Comparison of ENCODE assay signal across 12 cellular contexts in genomic region chr20:34037121-34037520, GRCh38. TPM values are rescaled to one million over a fixed set of nuclear protein-coding genes. Genes with fewer than 3 reads are reported as not detected.
DNase-seq lines count a peak whose midpoint lies in the region; ATAC-seq and TF ChIP-seq lines count a peak whose summit lies in the region.
"Had no signal": no experiment of that assay in that cellular context is flagged by ENCODE, and none has a peak within 500 bp of the region (broad histone marks: within the 10 kb centered on the region; RNA-seq: fewer than 3 reads in every experiment).

No MANE protein-coding gene starts in this region.

- H3K36me3 Mint-ChIP-seq in activated CD4-positive, alpha-beta memory T cell treated with anti-CD3 and anti-CD28 coated beads, Interleukin-2, amount 10 ng/mL, durations not matched to agents 7 days and 5 days (ENCODE audit: low read depth) = peaks cover 18% of the 10 kb centered on the region

- no peak overlapping the region for H3K27ac ChIP-seq in effector memory CD4-positive, alpha-beta T cell (ENCODE audit: insufficient read depth, low read length, poor library complexity, severe bottlenecking)
- H3K27ac ChIP-seq: BLaER1 treated with 17β-estradiol and CSF1 and Interleukin-3, amounts not matched to agents 10 nM and 100 nM; foreskin keratinocyte had no signal

- H3K27me3 ChIP-seq in effector memory CD4-positive, alpha-beta T cell (replicated peaks; ENCODE audit: control insufficient read depth, insufficient read depth, low read length, poor library complexity, severe bottlenecking) = no peaks in the 10 kb centered on the region
- H3K27me3 ChIP-seq: BLaER1 treated with 17β-estradiol and CSF1 and Interleukin-3, amounts not matched to agents 10 nM and 100 nM; foreskin keratinocyte had no signal

- H3K27ac Mint-ChIP-seq in activated CD4-positive, alpha-beta memory T cell treated with anti-CD3 and anti-CD28 coated beads, Interleukin-2, amount 10 ng/mL, durations not matched to agents 7 days and 5 days = peak overlapping the region; percentile 36

- H3K4me1 Mint-ChIP-seq in activated CD4-positive, alpha-beta memory T cell treated with anti-CD3 and anti-CD28 coated beads, Interleukin-2, amount 10 ng/mL, durations not matched to agents 7 days and 5 days = peaks cover 23% of the 10 kb centered on the region

- no peaks in the 10 kb centered on the region for H3K9me3 Mint-ChIP-seq in activated CD4-positive, alpha-beta memory T cell treated with anti-CD3 and anti-CD28 coated beads, Interleukin-2, amount 10 ng/mL, durations not matched to agents 7 days and 5 days

- H3K9me3 ChIP-seq in effector memory CD4-positive, alpha-beta T cell (ENCODE audit: control insufficient read depth, low read length) = no peaks in the 10 kb centered on the region
- H3K9me3 ChIP-seq: BLaER1 treated with 17β-estradiol and CSF1 and Interleukin-3, amounts not matched to agents 10 nM and 100 nM had no signal

- no peak for TF ChIP-seq CTCF in GM10266 (IDR thresholded peaks at IDR 0.05; ENCODE audit: control insufficient read depth, insufficient read depth, low read depth, missing control alignments)

- CTCF ChIA-PET in activated CD4-positive, alpha-beta memory T cell treated with anti-CD3 and anti-CD28 coated beads, Interleukin-2, amount 10 ng/mL, durations not matched to agents 7 days and 5 days (lab: Charles Lee) = no interaction called here

- H3K36me3 ChIP-seq in effector memory CD4-positive, alpha-beta T cell (ENCODE audit: control insufficient read depth, insufficient read depth, low read length) = peaks cover 15% of the 10 kb centered on the region

- DNase-seq in GM10266 (ENCODE audit: extremely low spot score) (peak; percentile 19), GDM1 (lab: John Stamatoyannopoulos, UW) (no peak), SK-N-DZ (ENCODE audit: low spot score) (no peak), putamen (ENCODE audit: low spot score) (no peak)
- peak; percentile 49 for DNase-seq in activated CD4-positive, alpha-beta memory T cell treated with anti-CD3 and anti-CD28 coated beads, Interleukin-2, amount 10 ng/mL, durations not matched to agents 7 days and 5 days
- peak in 2 of 3 donors; percentile 4 to 6 for DNase-seq in effector memory CD4-positive, alpha-beta T cell
- peak; percentile 41 to 45 for DNase-seq in stimulated activated CD4-positive, alpha-beta T cell treated with anti-CD3 and anti-CD28 coated beads, Interleukin-15, amount 100 ng/mL, for 48 hours (ENCODE audit: low read depth in 2 of 2)
- DNase-seq: foreskin keratinocyte, Karpas-422, small intestine had no signal

- no peak overlapping the region for H3K4me3 Mint-ChIP-seq in activated CD4-positive, alpha-beta memory T cell treated with anti-CD3 and anti-CD28 coated beads, Interleukin-2, amount 10 ng/mL, durations not matched to agents 7 days and 5 days

- no peak overlapping the region for H3K4me3 ChIP-seq in effector memory CD4-positive, alpha-beta T cell (ENCODE audit: insufficient read depth, low read depth, low read length, poor library complexity, severe bottlenecking)
- H3K4me3 ChIP-seq: BLaER1 treated with 17β-estradiol and CSF1 and Interleukin-3, amounts not matched to agents 10 nM and 100 nM had no signal

- no peak for ATAC-seq in HG02885 (IDR thresholded peaks at IDR 0.05; ENCODE audit: poor library complexity, unreplicated experiment)
- ATAC-seq: foreskin keratinocyte had no signal

- H3K27me3 Mint-ChIP-seq in activated CD4-positive, alpha-beta memory T cell treated with anti-CD3 and anti-CD28 coated beads, Interleukin-2, amount 10 ng/mL, durations not matched to agents 7 days and 5 days = no peaks in the 10 kb centered on the region

- POLR2A ChIA-PET in activated CD4-positive, alpha-beta memory T cell treated with anti-CD3 and anti-CD28 coated beads, Interleukin-2, amount 10 ng/mL, durations not matched to agents 7 days and 5 days (lab: Charles Lee) = interaction anchor here (0.7 kb wide), 1 partner anchor 45 kb away, joined by 3 read pairs; no protein-coding TSS in a partner anchor

- peaks cover 15% of the 10 kb centered on the region for H3K4me1 ChIP-seq in effector memory CD4-positive, alpha-beta T cell (ENCODE audit: control insufficient read depth, insufficient read depth, low read length, poor library complexity, severe bottlenecking)
- H3K4me1 ChIP-seq: foreskin keratinocyte had no signal

RNA-seq across cellular contexts. Expression of gene RALY, which starts 43.4 kb away (rescaled TPM):
- 100 to 1,000 TPM; 204 to 209 TPM for total RNA-seq in activated CD4-positive, alpha-beta memory T cell treated with anti-CD3 and anti-CD28 coated beads, Interleukin-2, amount 10 ng/mL, durations not matched to agents 7 days and 5 days
- polyA plus RNA-seq in SK-N-DZ (2014; cell fraction: cytosol; rRNA removed) = 289 and 292 TPM in 2 replicates
- polyA plus RNA-seq in SK-N-DZ (2014; cell fraction: nucleus; rRNA removed) = 165 and 174 TPM in 2 replicates

Comparison
In these comparisons a context has a peak if more than half of its experiments do, and no peak if none do; other contexts are left out.
1. DNase-seq: peak in GM10266 (single experiment), activated CD4-positive, alpha-beta memory T cell treated with anti-CD3 and anti-CD28 coated beads, Interleukin-2, amount 10 ng/mL, durations not matched to agents 7 days and 5 days (single experiment), effector memory CD4-positive, alpha-beta T cell (2 of 3) and stimulated activated CD4-positive, alpha-beta T cell treated with anti-CD3 and anti-CD28 coated beads, Interleukin-15, amount 100 ng/mL, for 48 hours (2 of 2); none in GDM1 (single experiment), SK-N-DZ (single experiment) and putamen (single experiment).